ENCODE assay signal across 1 cellular context in genomic region chr13:45196622-45197021, GRCh38.
TF ChIP-seq lines count a peak whose summit lies in the region.

No MANE protein-coding gene starts in this region.

TF ChIP-seq in HepG2, 621 proteins besides CTCF, POLR2A, EP300 and RAD21 (continued from another document):
- TF ChIP-seq PRDM15 (CRISPR knock-in tag; IDR thresholded peaks at IDR 0.05) = no peak
